ENCODE assay signal across 19 cellular contexts in the genomic region with DNA sequence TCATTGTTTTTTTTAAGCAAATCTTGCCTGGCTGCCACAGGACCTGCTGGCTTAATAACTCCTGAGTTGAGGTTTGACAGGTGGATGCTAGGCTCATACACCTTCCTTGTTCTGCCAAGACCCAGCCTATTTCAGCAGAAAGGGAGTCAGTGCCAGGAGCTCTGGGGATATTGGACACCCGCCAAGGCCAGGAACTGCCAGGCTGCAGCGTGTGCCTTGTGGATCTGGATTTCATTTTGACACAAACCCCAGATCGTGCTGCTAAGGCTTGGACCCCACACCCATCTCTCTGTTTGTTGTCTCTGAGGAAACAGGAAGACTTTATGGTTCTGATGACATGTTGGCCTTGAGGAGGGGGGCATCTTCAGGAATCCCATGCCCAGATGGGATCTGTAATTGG. TPM values are rescaled to one million over a fixed set of nuclear protein-coding genes. Genes with fewer than 3 reads are reported as not detected.
DNase-seq lines count a peak whose midpoint lies in the region; ATAC-seq and TF ChIP-seq lines count a peak whose summit lies in the region.
"Had no signal": no experiment of that assay in that cellular context is flagged by ENCODE, and none has a peak within 500 bp of the region (broad histone marks: within the 10 kb centered on the region; RNA-seq: fewer than 3 reads in every experiment).

No MANE protein-coding gene starts in this region.

- no peaks in the 10 kb centered on the region for H3K9me3 Mint-ChIP-seq in chondrocyte (ENCODE audit: low read depth)

- ATAC-seq in Right ventricle myocardium inferior = peak; percentile 59

- TF ChIP-seq POLR2A in thyroid gland (IDR thresholded peaks at IDR 0.05) = no peak

- no peak overlapping the region for H3K4me3 Mint-ChIP-seq in chondrocyte (ENCODE audit: unreplicated experiment)

- H3K27me3 ChIP-seq in thyroid gland = no peaks in the 10 kb centered on the region
- H3K27me3 ChIP-seq: brain microvascular endothelial cell had no signal

- H3K27ac ChIP-seq in thyroid gland = no peak overlapping the region
- H3K27ac ChIP-seq: brain microvascular endothelial cell, KMS-11, spleen, WERI-Rb-1 had no signal

- peak; percentile 43 for DNase-seq in Right ventricle myocardium inferior (ENCODE audit: missing footprints)
- no peak for DNase-seq in cardiac septum (ENCODE audit: low spot score)
- DNase-seq in NCI-H2196 treated with DMSO at 0.1 percent for 48 hours (lab: John Stamatoyannopoulos, UW; ENCODE audit: unreplicated experiment) = peak; percentile 16
- peak in 23 of 42 donors; percentile 9 to 62 (median 23) for DNase-seq in head of caudate nucleus
- peak; percentile 70 to 82 for DNase-seq in thyroid gland
- no peak for DNase-seq in activated naive CD4-positive, alpha-beta T cell (lab: John Stamatoyannopoulos, UW)
- no peak for DNase-seq in chondrocyte (ENCODE audit: low spot score)
- no peak for DNase-seq in activated naive CD4-positive, alpha-beta T cell treated with Interleukin-2 at 50 U/mL for 16 hours
- DNase-seq: activated effector memory CD4-positive, alpha-beta T cell treated with anti-CD3 and anti-CD28 coated beads, Interleukin-2, amount 50 U/mL, for 16 hours; brain microvascular endothelial cell; Caco-2; effector memory CD4-positive, alpha-beta T cell; H7; NCI-H187; occipital lobe; OCI-M1; spleen; WERI-Rb-1 had no signal

- no peak overlapping the region for H3K27ac Mint-ChIP-seq in chondrocyte (ENCODE audit: unreplicated experiment)

- H3K4me3 ChIP-seq in thyroid gland (replicated peaks in 1 of 3) = no peak overlapping the region
- H3K4me3 ChIP-seq: spleen had no signal

- 6 to 19% methylated on average over 3 of the region's 3 CpGs for WGBS in thyroid gland, 2 donors

- H3K27me3 Mint-ChIP-seq in chondrocyte (ENCODE audit: low read depth) = peaks cover 14% of the 10 kb centered on the region

- H3K36me3 Mint-ChIP-seq in chondrocyte (ENCODE audit: low read depth) = no peaks in the 10 kb centered on the region

- no peaks in the 10 kb centered on the region for H3K4me1 ChIP-seq in thyroid gland
- H3K4me1 ChIP-seq: Caco-2, spleen had no signal

- intact Hi-C loops in Right ventricle myocardium inferior (cut with DNase I) = no loop called here
- intact Hi-C loops in cardiac septum (cut with DNase I) = no loop called here
- intact Hi-C loops in head of caudate nucleus (cut with DNase I) = no loop called here
- intact Hi-C loops in thyroid gland (cut with DNase I) = no loop called here

- TF ChIP-seq CTCF in thyroid gland (IDR thresholded peaks at IDR 0.05) (no peak), chondrocyte (IDR thresholded peaks at IDR 0.05) (no peak)

- no peaks in the 10 kb centered on the region for H3K36me3 ChIP-seq in thyroid gland
- H3K36me3 ChIP-seq: brain microvascular endothelial cell, spleen, WERI-Rb-1 had no signal

- H3K9me3 ChIP-seq in thyroid gland = no peaks in the 10 kb centered on the region
- H3K9me3 ChIP-seq: Caco-2 had no signal

- H3K4me1 Mint-ChIP-seq in chondrocyte (ENCODE audit: low read depth) = no peaks in the 10 kb centered on the region

RNA-seq across cellular contexts. Expression of gene PRIMA1, which starts 44.4 kb away (rescaled TPM):
- total RNA-seq in Right ventricle myocardium inferior = 10.3 TPM
- total RNA-seq in cardiac septum = 2.3 TPM
- under 1 TPM; 0.33 to 0.88 (median 0.64) TPM for total RNA-seq in thyroid gland
- total RNA-seq in chondrocyte = not detected in 3 replicates
- total RNA-seq: occipital lobe had no signal

Comparison
In these comparisons a context has a peak if more than half of its experiments do, and no peak if none do; other contexts are left out.
1. DNase-seq: peak in Right ventricle myocardium inferior (single experiment), NCI-H2196 treated with DMSO at 0.1 percent for 48 hours (single experiment), head of caudate nucleus (23 of 42) and thyroid gland (2 of 2); none in cardiac septum (single experiment), activated naive CD4-positive, alpha-beta T cell (0 of 4), chondrocyte (single experiment) and activated naive CD4-positive, alpha-beta T cell treated with Interleukin-2 at 50 U/mL for 16 hours (single experiment).